18 cellular contexts compared by ENCODE assay signal in genomic region chr5:149387081-149387611, GRCh38. TPM values are rescaled to one million over a fixed set of nuclear protein-coding genes. Genes with fewer than 3 reads are reported as not detected.
A peak's percentile ranks its signal among the peaks of the same experiment; 100 is the strongest.
DNase-seq lines count a peak whose midpoint lies in the region; ATAC-seq and TF ChIP-seq lines count a peak whose summit lies in the region.
"Had no signal": no experiment of that assay in that cellular context is flagged by ENCODE, and none has a peak within 500 bp of the region (broad histone marks: within the 10 kb centered on the region; RNA-seq: fewer than 3 reads in every experiment).

No MANE protein-coding gene starts in this region.

- TF ChIP-seq POLR2A in gastroesophageal sphincter (IDR thresholded peaks at IDR 0.05) (no peak), vagina (IDR thresholded peaks at IDR 0.05) (no peak)

- TF ChIP-seq EP300 in gastroesophageal sphincter (IDR thresholded peaks at IDR 0.05) = no peak

- peak; percentile 62 for DNase-seq in Right ventricle myocardium inferior (ENCODE audit: missing footprints)
- DNase-seq in cardiac septum (ENCODE audit: low spot score) = no peak
- DNase-seq in trophoblast cell = no peak
- DNase-seq in vagina (ENCODE audit: extremely low spot score in 2 of 2) = no peak
- DNase-seq in NOMO-1 (lab: John Stamatoyannopoulos, UW; ENCODE audit: unreplicated experiment in 2 of 2) = no peak
- DNase-seq in NAMALWA (ENCODE audit: low spot score) = no peak
- DNase-seq: 8988T; activated CD4-positive, CD25-positive, alpha-beta regulatory T cell treated with anti-CD3 and anti-CD28 coated beads, Interleukin-2, amount 50 U/mL, for 72 hours; activated T-cell treated with anti-CD3 and anti-CD28 coated beads, Interleukin-2, amount 50 U/mL, for 24 hours; GOT3; NCI-H1105 treated with DMSO at 0.1 percent for 48 hours; NCI-H82 had no signal

- TF ChIP-seq CTCF in gastroesophageal sphincter (IDR thresholded peaks at IDR 0.05) = no peak
- TF ChIP-seq CTCF in vagina (IDR thresholded peaks at IDR 0.05) = no peak

- ATAC-seq in Right ventricle myocardium inferior (no peak), gastroesophageal sphincter (no peak), HG02852 (IDR thresholded peaks at IDR 0.05; ENCODE audit: unreplicated experiment) (no peak)
- ATAC-seq: body of pancreas had no signal

- peak overlapping the region; percentile 18 for H2BK12ac ChIP-seq in trophoblast cell (ENCODE audit: low read length)

- H3K4me3 ChIP-seq in gastroesophageal sphincter = peak overlapping the region in 1 of 2 donors; percentile 26
- no peak overlapping the region for H3K4me3 ChIP-seq in trophoblast cell (ENCODE audit: low read depth, low read length)
- peak overlapping the region in 1 of 2 donors; percentile 11 for H3K4me3 ChIP-seq in vagina
- H3K4me3 ChIP-seq: body of pancreas, SK-N-MC had no signal

- no peak overlapping the region for H3K23ac ChIP-seq in trophoblast cell (ENCODE audit: low read length)

- H3K27ac ChIP-seq in gastroesophageal sphincter (peak overlapping the region; percentile 93 to 99 (median 95)), trophoblast cell (ENCODE audit: low read depth, low read length) (no peak overlapping the region), vagina (peak overlapping the region; percentile 91)
- H3K27ac ChIP-seq: SK-N-MC had no signal

- H4K8ac ChIP-seq in trophoblast cell (ENCODE audit: low read depth, low read length) = no peak overlapping the region

- H3K18ac ChIP-seq in trophoblast cell (ENCODE audit: low read length) = no peak overlapping the region

- no peak overlapping the region for H3K9ac ChIP-seq in trophoblast cell (ENCODE audit: low read length)

- H2BK120ac ChIP-seq in trophoblast cell (ENCODE audit: insufficient read depth, low read length, poor library complexity) = peak overlapping the region; percentile 50

- H4K91ac ChIP-seq in trophoblast cell (ENCODE audit: low read depth, low read length) = peak overlapping the region; percentile 68

- no peak overlapping the region for H3K4me2 ChIP-seq in trophoblast cell (ENCODE audit: low read length)

- H2AK5ac ChIP-seq in trophoblast cell (ENCODE audit: low read length) = no peak overlapping the region

- H3K4me1 ChIP-seq in gastroesophageal sphincter = peaks cover 9 to 97% (median 13%) of the 10 kb centered on the region in 3 donors
- H3K4me1 ChIP-seq in trophoblast cell (ENCODE audit: control insufficient read depth in 1 of 2, insufficient read depth in 2 of 2, low read length in 2 of 2) = peaks cover 23 to 35% of the 10 kb centered on the region in 2 experiments
- peaks cover 69% of the 10 kb centered on the region for H3K4me1 ChIP-seq in vagina
- H3K4me1 ChIP-seq: body of pancreas had no signal

- H3K27me3 ChIP-seq in gastroesophageal sphincter (no peaks in the 10 kb centered on the region), trophoblast cell (ENCODE audit: insufficient read depth, low read length) (no peaks in the 10 kb centered on the region), vagina (no peaks in the 10 kb centered on the region)
- H3K27me3 ChIP-seq: body of pancreas had no signal

- peak overlapping the region; percentile 14 for H3K14ac ChIP-seq in trophoblast cell (ENCODE audit: low read length)

- H3K79me2 ChIP-seq in trophoblast cell (ENCODE audit: control insufficient read depth, insufficient read depth, low read length, poor library complexity) = no peaks in the 10 kb centered on the region

- intact Hi-C loops in Right ventricle myocardium inferior (cut with DNase I) = no loop called here
- intact Hi-C loops in cardiac septum (cut with DNase I) = no loop called here
- intact Hi-C loops in vagina (cut with DNase I) = loop anchor here (2.0 kb wide), 1 partner anchor 20 kb away; no protein-coding TSS in a partner anchor

- H3K79me1 ChIP-seq in trophoblast cell (ENCODE audit: low read length) = peaks cover 13% of the 10 kb centered on the region

- H2AFZ ChIP-seq in trophoblast cell (ENCODE audit: insufficient read depth, low read length, poor library complexity) = no peak overlapping the region

- no peak overlapping the region for H4K12ac ChIP-seq in trophoblast cell (ENCODE audit: low read depth, low read length)

- H3K9me3 ChIP-seq in gastroesophageal sphincter (no peaks in the 10 kb centered on the region), trophoblast cell (ENCODE audit: insufficient read depth, low read depth, low read length) (no peaks in the 10 kb centered on the region), vagina (no peaks in the 10 kb centered on the region)

- peak overlapping the region; percentile 29 for H3K4ac ChIP-seq in trophoblast cell (ENCODE audit: low read depth, low read length)

- H3K36me3 ChIP-seq in gastroesophageal sphincter = no peaks in the 10 kb centered on the region
- H3K36me3 ChIP-seq in trophoblast cell (ENCODE audit: control insufficient read depth in 1 of 2, insufficient read depth in 2 of 2, low read length in 2 of 2) = no peaks in the 10 kb centered on the region
- H3K36me3 ChIP-seq in vagina = no peaks in the 10 kb centered on the region

- H2BK5ac ChIP-seq in trophoblast cell (ENCODE audit: low read depth, low read length, poor library complexity) = no peak overlapping the region

- 20% methylated on average over 1 to 8 of the region's 9 CpGs for WGBS in gastroesophageal sphincter (ENCODE audit: low coverage in 1 of 2), 2 donors
- WGBS in trophoblast cell (ENCODE audit: extremely low coverage, insufficient coverage, insufficient read length) = no CpG with 5 or more reads among the region's 9 CpGs

RNA-seq across cellular contexts. Expression of gene IL17B, which starts 8.1 kb away (rescaled TPM):
- total RNA-seq in Right ventricle myocardium inferior (not detected), cardiac septum (not detected), gastroesophageal sphincter (1 to 10 TPM; 2.3 to 7.2 (median 4.0) TPM), vagina (2.7 TPM)
- polyA plus RNA-seq in trophoblast cell (2013) = 0.25 and 0.26 TPM in 2 replicates
- total RNA-seq: body of pancreas, epithelial cell of proximal tubule, subcutaneous adipose tissue had no signal

RNA-seq across cellular contexts. Expression of gene PCYOX1L, which starts 29.3 kb away (rescaled TPM):
- total RNA-seq in Right ventricle myocardium inferior = 2.7 TPM
- total RNA-seq in cardiac septum = 4.3 TPM
- total RNA-seq in gastroesophageal sphincter = 1 to 10 TPM; 2.5 to 4.7 (median 3.8) TPM
- polyA plus RNA-seq in trophoblast cell (2013) = 2.2 and 2.4 TPM in 2 replicates
- 6.4 TPM for total RNA-seq in vagina

RNA-seq across cellular contexts. Expression of gene GRPEL2, which starts 41.8 kb away (rescaled TPM):
- total RNA-seq in Right ventricle myocardium inferior = 11.6 TPM
- total RNA-seq in cardiac septum = 11.0 TPM
- 10 to 100 TPM in 3 of 4 donors, 1 to 10 TPM in 1; 9.3 to 12.0 (median 11.1) TPM for total RNA-seq in gastroesophageal sphincter
- 10.1 and 11.1 TPM in 2 replicates for polyA plus RNA-seq in trophoblast cell (2013)
- total RNA-seq in vagina = 16.9 TPM
